In the genomic region with DNA sequence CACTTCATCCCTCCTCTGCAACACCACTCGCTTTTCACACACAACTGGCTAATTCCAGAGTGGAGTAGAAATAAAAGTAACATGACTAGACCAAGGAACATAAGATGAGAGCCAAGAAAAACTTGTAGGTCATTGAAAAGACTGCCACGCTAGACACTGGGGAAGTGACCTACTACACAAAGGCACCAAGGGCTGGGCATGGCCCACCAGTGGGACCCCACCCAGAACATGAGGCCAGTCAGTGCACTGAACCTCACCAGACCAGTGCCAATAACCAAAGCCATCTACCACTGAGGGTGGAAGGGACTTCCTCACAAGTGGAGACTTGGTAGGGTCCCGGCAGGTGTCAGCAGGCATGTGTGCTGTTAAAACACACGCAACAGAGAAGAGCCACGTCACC, we compare ENCODE assay signal across 16 cellular contexts. TPM values are rescaled to one million over a fixed set of nuclear protein-coding genes. Genes with fewer than 3 reads are reported as not detected.
DNase-seq lines count a peak whose midpoint lies in the region; ATAC-seq and TF ChIP-seq lines count a peak whose summit lies in the region.
"Had no signal": no experiment of that assay in that cellular context is flagged by ENCODE, and none has a peak within 500 bp of the region (broad histone marks: within the 10 kb centered on the region; RNA-seq: fewer than 3 reads in every experiment).

No MANE protein-coding gene starts in this region.

- POLR2A ChIA-PET in IMR-90 (lab: Charles Lee; ENCODE audit: unreplicated experiment) (no interaction called here), WTC11 (lab: Charles Lee) (no interaction called here), OCI-LY7 (lab: Charles Lee) (interaction anchor here (1.0 kb wide), 1 partner anchor 368 kb away, joined by 4 read pairs; no protein-coding TSS in a partner anchor)

- H3K9me2 ChIP-seq in OCI-LY7 (ENCODE audit: insufficient read depth, low read length), result no peaks in the 10 kb centered on the region

- H4K8ac ChIP-seq in IMR-90 (ENCODE audit: low read depth in 2 of 2, low read length in 2 of 2), result no peak overlapping the region

- H3K27me3 ChIP-seq in IMR-90 (ENCODE audit: control insufficient read depth, insufficient read depth, low read length) (no peaks in the 10 kb centered on the region), ascending aorta (no peaks in the 10 kb centered on the region), tibial artery (no peaks in the 10 kb centered on the region)

- H3K56ac ChIP-seq in IMR-90 (ENCODE audit: extremely low read depth, insufficient read depth, low read length), result no peak overlapping the region

- no peak for TF ChIP-seq CTCF in IMR-90 (conservative IDR thresholded peaks at IDR 0.05; ENCODE audit: low read depth, low read length)
- TF ChIP-seq CTCF in ascending aorta (IDR thresholded peaks at IDR 0.05), result no peak
- no peak for TF ChIP-seq CTCF in nephron (IDR thresholded peaks at IDR 0.05; ENCODE audit: unreplicated experiment in 3 of 3)
- no peak for TF ChIP-seq CTCF in tibial artery (IDR thresholded peaks at IDR 0.05)
- TF ChIP-seq CTCF in WTC11 (IDR thresholded peaks at IDR 0.05), result no peak
- TF ChIP-seq CTCF in OCI-LY7 (conservative IDR thresholded peaks at IDR 0.05; ENCODE audit: low read length), result no peak

- H3K9me3 Mint-ChIP-seq in nephron (no peaks in the 10 kb centered on the region), WTC11 (no peaks in the 10 kb centered on the region)
- H3K9me3 Mint-ChIP-seq: CD14-positive monocyte; CD8-positive, alpha-beta T cell; H9 had no signal

- H2BK5ac ChIP-seq in IMR-90 (ENCODE audit: low read depth, low read length, poor library complexity, severe bottlenecking), result no peak overlapping the region

- no peak overlapping the region for H3K23ac ChIP-seq in IMR-90 (ENCODE audit: low read depth, low read length)

- no peaks in the 10 kb centered on the region for H3K27me3 Mint-ChIP-seq in nephron (ENCODE audit: low read depth)
- no peaks in the 10 kb centered on the region for H3K27me3 Mint-ChIP-seq in WTC11 (ENCODE audit: low read depth)

- H3K18ac ChIP-seq in IMR-90 (ENCODE audit: low read depth, low read length), result no peak overlapping the region

- H2AFZ ChIP-seq in IMR-90 (replicated peaks; ENCODE audit: low read length, poor library complexity) (no peak overlapping the region), OCI-LY7 (ENCODE audit: low read length) (no peak overlapping the region)

- no peak overlapping the region for H3K4me3 Mint-ChIP-seq in nephron
- no peak overlapping the region for H3K4me3 Mint-ChIP-seq in WTC11
- H3K4me3 Mint-ChIP-seq: CD14-positive monocyte; CD8-positive, alpha-beta T cell; H9 had no signal

- H3K36me3 Mint-ChIP-seq in nephron (ENCODE audit: low read depth) (peaks cover 3% of the 10 kb centered on the region), WTC11 (no peaks in the 10 kb centered on the region)
- H3K36me3 Mint-ChIP-seq: CD14-positive monocyte; CD8-positive, alpha-beta T cell had no signal

- H4K20me1 ChIP-seq in IMR-90 (ENCODE audit: insufficient read depth, low read length) (peaks cover 33% of the 10 kb centered on the region), OCI-LY7 (ENCODE audit: insufficient read depth, low read length) (no peaks in the 10 kb centered on the region)

- H2AK5ac ChIP-seq in IMR-90 (ENCODE audit: low read depth, low read length), result no peak overlapping the region

- peaks cover 72% of the 10 kb centered on the region for H3K4me1 Mint-ChIP-seq in nephron
- peaks cover 15% of the 10 kb centered on the region for H3K4me1 Mint-ChIP-seq in WTC11

- intact Hi-C loops in IMR-90 (cut with micrococcal nuclease), result no loop called here
- intact Hi-C loops in ascending aorta (cut with DNase I), result loop anchor here (2.0 to 10.0 kb wide), 2 partner anchors 31 to 177 kb away; partner anchors contain the start of gene ATXN3
- intact Hi-C loops in tibial artery (cut with DNase I; ENCODE audit: low total_unique reads), result no loop called here
- intact Hi-C loops in OCI-LY7 (cut with micrococcal nuclease; ENCODE audit: unreplicated experiment), result no loop called here

- CTCF ChIA-PET in IMR-90 (lab: Yijun Ruan, JAX), result no interaction called here
- CTCF ChIA-PET in WTC11 (lab: Charles Lee), result no interaction called here
- CTCF ChIA-PET in OCI-LY7 (lab: Charles Lee; ENCODE audit: unreplicated experiment), result no interaction called here

- ATAC-seq in IMR-90 (ENCODE audit: low read depth) (no peak), WTC11 (no peak)
- ATAC-seq: A549; CD8-positive, alpha-beta T cell had no signal

- BruUV-seq in IMR-90 (replicated peaks; lab: Mats Ljungman, UMichigan) (no TSS peak), OCI-LY7 (replicated peaks; lab: Mats Ljungman, UMichigan) (no TSS peak)

- H3K27ac ChIP-seq in IMR-90 (ENCODE audit: insufficient read depth, low read length), result no peak overlapping the region
- H3K27ac ChIP-seq in ascending aorta, result peak overlapping the region; percentile 89 to 91
- peak overlapping the region; percentile 44 to 71 for H3K27ac ChIP-seq in tibial artery
- no peak overlapping the region for H3K27ac ChIP-seq in OCI-LY7 (ENCODE audit: low read depth, low read length, poor library complexity, severe bottlenecking)
- H3K27ac ChIP-seq: A549 had no signal

- H3K36me3 ChIP-seq in IMR-90 (ENCODE audit: control insufficient read depth, insufficient read depth, low read length) (peaks cover 52% of the 10 kb centered on the region), ascending aorta (peaks cover 10 to 25% of the 10 kb centered on the region in 2 donors), tibial artery (peaks cover 0 to 5% (median 0%) of the 10 kb centered on the region in 3 donors), OCI-LY7 (ENCODE audit: insufficient read depth, low read length) (no peaks in the 10 kb centered on the region)

- H3K4me1 ChIP-seq in IMR-90 (ENCODE audit: control insufficient read depth, insufficient read depth, low read length), result peaks cover 6% of the 10 kb centered on the region
- peaks cover 42 to 91% of the 10 kb centered on the region in 2 donors for H3K4me1 ChIP-seq in ascending aorta
- H3K4me1 ChIP-seq in tibial artery, result peaks cover 0 to 100% (median 80%) of the 10 kb centered on the region in 4 donors
- no peaks in the 10 kb centered on the region for H3K4me1 ChIP-seq in OCI-LY7 (ENCODE audit: insufficient read depth, low read length, poor library complexity, severe bottlenecking)
- H3K4me1 ChIP-seq: A549 had no signal

- peak overlapping the region in 2 of 3 experiments; percentile 26 to 58 for H3K27ac Mint-ChIP-seq in nephron
- no peak overlapping the region for H3K27ac Mint-ChIP-seq in WTC11
- H3K27ac Mint-ChIP-seq: CD8-positive, alpha-beta T cell; H9 had no signal

- no peak overlapping the region for H3K4me3 ChIP-seq in IMR-90 (ENCODE audit: insufficient read depth, low read depth, low read length)
- no peak overlapping the region for H3K4me3 ChIP-seq in ascending aorta
- no peak overlapping the region for H3K4me3 ChIP-seq in tibial artery
- no peak overlapping the region for H3K4me3 ChIP-seq in OCI-LY7 (ENCODE audit: low read depth, low read length, poor library complexity, severe bottlenecking)
- H3K4me3 ChIP-seq: A549 had no signal

- peak overlapping the region; percentile 25 for H2AK9ac ChIP-seq in IMR-90 (replicated peaks; ENCODE audit: low read depth, low read length, poor library complexity)

- H2BK20ac ChIP-seq in IMR-90 (ENCODE audit: low read depth, low read length), result no peak overlapping the region

- H3K14ac ChIP-seq in IMR-90 (replicated peaks; ENCODE audit: low read depth, low read length), result no peak overlapping the region

- H3K79me2 ChIP-seq in OCI-LY7 (ENCODE audit: insufficient read depth, low read depth, low read length), result no peaks in the 10 kb centered on the region

- no peak overlapping the region for H4K5ac ChIP-seq in IMR-90 (ENCODE audit: low read depth, low read length)

- H3K79me1 ChIP-seq in IMR-90 (ENCODE audit: low read depth in 1 of 2, low read length in 2 of 2), result peaks cover 11 to 63% of the 10 kb centered on the region in 2 experiments

- H3K9me1 ChIP-seq in IMR-90 (ENCODE audit: insufficient read depth, low read length), result peaks cover 13% of the 10 kb centered on the region; the same call in 1 of the 2 replicates

- H3K9me3 ChIP-seq in IMR-90 (ENCODE audit: control insufficient read depth, insufficient read depth, low read length) (no peaks in the 10 kb centered on the region), ascending aorta (no peaks in the 10 kb centered on the region), tibial artery (no peaks in the 10 kb centered on the region), OCI-LY7 (ENCODE audit: low read length) (no peaks in the 10 kb centered on the region)
- H3K9me3 ChIP-seq: A549 had no signal

- no peak overlapping the region for H3K9ac ChIP-seq in IMR-90 (ENCODE audit: low read depth, low read length)

- H3K4me2 ChIP-seq in IMR-90 (ENCODE audit: low read depth, low read length), result no peak overlapping the region
- H3K4me2 ChIP-seq in OCI-LY7 (ENCODE audit: low read length), result no peak overlapping the region
- H3K4me2 ChIP-seq: A549 had no signal

- H4K91ac ChIP-seq in IMR-90 (ENCODE audit: insufficient read depth, low read depth, low read length), result no peak overlapping the region

- H2BK120ac ChIP-seq in IMR-90 (ENCODE audit: low read depth, low read length), result no peak overlapping the region

- in situ Hi-C loops in IMR-90 (cut with MboI; ENCODE audit: low sequenced_read_pairs), result no loop called here

- DNase-seq in IMR-90 (no peak), ascending aorta (ENCODE audit: low spot score in 2 of 2) (no peak), tibial artery (peak in 1 of 2 donors; percentile 74), WTC11 (ENCODE audit: low spot score) (no peak), OCI-LY7 (ENCODE audit: low spot score) (no peak)
- no peak for DNase-seq in stimulated activated CD4-positive, alpha-beta T cell treated with anti-CD3 and anti-CD28 coated beads, Interleukin-1b, Interleukin-23, amount 100 ng/mL, for 48 hours
- DNase-seq: CD8-positive, alpha-beta T cell; COR-L47; DMS153; DMS79 treated with DMSO at 0.1 percent for 48 hours; EL; GOT3; H9 had no signal

- TF ChIP-seq RAD21 in IMR-90 (IDR thresholded peaks at IDR 0.05; ENCODE audit: low read length), result no peak

- H3K4ac ChIP-seq in IMR-90 (ENCODE audit: low read depth, low read length), result no peak overlapping the region

- dilution Hi-C loops in IMR-90 (cut with HindIII; ENCODE audit: low sequenced_read_pairs, unreplicated experiment), result no loop called here

- TF ChIP-seq POLR2A in IMR-90 (IDR thresholded peaks at IDR 0.05; ENCODE audit: low read depth, low read length), result no peak

- H2BK15ac ChIP-seq in IMR-90 (ENCODE audit: low read depth, low read length), result no peak overlapping the region

- 86% methylated on average over 1 of the region's 5 CpGs; no CpG with 5 or more reads in 1 of the 2 experiments for WGBS in IMR-90 (ENCODE audit: extremely low coverage in 2 of 2, insufficient read length in 1 of 2), 2 experiments

TF ChIP-seq in WTC11, 78 proteins besides CTCF, POLR2A, EP300 and RAD21 (continues in another document):
- no peak for TF ChIP-seq NFE2L1 (CRISPR knock-in tag; IDR thresholded peaks at IDR 0.05)

RNA-seq across cellular contexts. Expression of gene FBLN5, which starts 19.7 kb away (rescaled TPM):
- total RNA-seq in IMR-90 (2012; rRNA removed) (9.7 and 10.6 TPM in 2 replicates), ascending aorta (280 TPM), WTC11 (2021) (2.7 to 4.0 TPM (median 3.6 TPM) in 3 replicates), OCI-LY7 (2022) (0.74 and 0.91 TPM in 2 replicates)
- 68.1 and 76.4 TPM in 2 replicates for polyA plus RNA-seq in IMR-90 (2012; rRNA removed)
- 70.9 and 119 TPM in 2 replicates for polyA plus RNA-seq in IMR-90 (2012; cell fraction: cytosol; rRNA removed)
- 25.1 and 44.9 TPM in 2 replicates for polyA plus RNA-seq in IMR-90 (2012; cell fraction: nucleus; rRNA removed; ENCODE audit: low replicate concordance)
- total RNA-seq in OCI-LY7 (2014; rRNA removed; shearing (Covaris generic)), result 1.1 and 2.3 TPM in 2 replicates

Comparison
In these comparisons a context has a peak if more than half of its experiments do, and no peak if none do; other contexts are left out.
1. H3K27ac ChIP-seq: peak in ascending aorta (2 of 2) and tibial artery (2 of 2); none in IMR-90 (single experiment) and OCI-LY7 (single experiment).
2. RNA of gene FBLN5, which starts 19.7 kb away (total RNA-seq): 280 TPM in ascending aorta (single experiment); 9.7 to 10.6 TPM in IMR-90, 2.7 to 4.0 TPM in WTC11 and 0.74 to 2.3 TPM in OCI-LY7; every median in the first group is over 10 times any median in the second.